In the genomic region with DNA sequence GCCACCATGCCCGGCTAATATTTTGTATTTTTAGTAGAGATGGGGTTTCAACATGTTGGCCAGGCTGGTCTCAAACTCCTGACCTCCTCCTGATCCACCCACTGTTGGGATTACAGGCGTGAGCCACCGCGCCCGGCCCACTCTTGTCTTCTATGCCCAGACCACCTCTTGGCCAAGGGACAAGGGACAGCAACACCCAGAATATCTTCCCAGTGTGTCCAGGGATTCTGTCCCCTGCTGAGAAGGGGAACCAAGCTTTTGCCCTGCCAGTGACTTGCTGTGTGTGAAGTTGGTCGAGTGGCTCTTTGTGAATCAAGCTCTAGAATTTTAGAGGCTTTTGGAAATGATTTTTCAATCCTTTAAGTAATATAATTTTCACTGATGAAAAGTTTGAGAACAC, we compare ENCODE assay signal across 32 cellular contexts. TPM values are rescaled to one million over a fixed set of nuclear protein-coding genes. Genes with fewer than 3 reads are reported as not detected.
"Had no signal": no experiment of that assay in that cellular context is flagged by ENCODE, and none has a peak within 500 bp of the region (broad histone marks: within the 10 kb centered on the region; RNA-seq: fewer than 3 reads in every experiment).

No MANE protein-coding gene starts in this region.

- H3K27ac Mint-ChIP-seq: activated CD4-positive, alpha-beta memory T cell treated with anti-CD3 and anti-CD28 coated beads for 36 hours; activated naive CD8-positive, alpha-beta T cell; activated T-cell treated with anti-CD3 and anti-CD28 coated beads, Interleukin-2, amount 50 U/mL, for 72 hours; natural killer cell; neural progenitor cell had no signal

- H3K27me3 ChIP-seq: right lobe of liver had no signal

- H3K4me1 ChIP-seq: lower lobe of right lung had no signal

- FAIRE-seq: colon, endometrium had no signal

- H3K9me3 Mint-ChIP-seq: activated CD4-positive, alpha-beta memory T cell treated with anti-CD3 and anti-CD28 coated beads for 36 hours; activated T-cell treated with anti-CD3 and anti-CD28 coated beads, Interleukin-2, amount 50 U/mL, for 72 hours; natural killer cell; neural progenitor cell had no signal

- H3K4me3 ChIP-seq: esophagus squamous epithelium, heart right ventricle, left lung, lower lobe of right lung, neural progenitor cell, right lobe of liver, tibial nerve had no signal

- H3K27ac ChIP-seq: epithelial cell of prostate, esophagus squamous epithelium, heart right ventricle, left lung, lower lobe of right lung, neural progenitor cell, right lobe of liver, tibial nerve had no signal

- H3K9me3 ChIP-seq: esophagus squamous epithelium, heart right ventricle, left lung, lower lobe of right lung, right lobe of liver, tibial nerve had no signal

- H3K4me3 Mint-ChIP-seq: activated CD4-positive, alpha-beta memory T cell treated with anti-CD3 and anti-CD28 coated beads for 36 hours; activated naive CD8-positive, alpha-beta T cell; activated T-cell treated with anti-CD3 and anti-CD28 coated beads, Interleukin-2, amount 50 U/mL, for 72 hours; natural killer cell; neural progenitor cell had no signal

- H3K36me3 ChIP-seq: esophagus squamous epithelium, heart right ventricle, left lung, lower lobe of right lung, neural progenitor cell, right lobe of liver, tibial nerve had no signal

- ATAC-seq: activated T-cell treated with anti-CD3 and anti-CD28 coated beads, Interleukin-2, amount 50 U/mL, for 72 hours; heart right ventricle; left lung; lower lobe of right lung; natural killer cell; right lobe of liver had no signal

- DNase-seq: activated CD4-positive, alpha-beta memory T cell treated with anti-CD3 and anti-CD28 coated beads for 36 hours; activated CD4-positive, alpha-beta T cell treated with anti-CD3 and anti-CD28 coated beads for 4 hours; activated CD4-positive, CD25-positive, alpha-beta regulatory T cell; activated naive CD4-positive, alpha-beta T cell; activated T-cell treated with anti-CD3 and anti-CD28 coated beads for 4 hours; activated T-cell treated with anti-CD3 and anti-CD28 coated beads, Interleukin-2, amount 50 U/mL, for 72 hours; anterior cingulate cortex; dermis blood vessel endothelial cell; effector CD4-positive, alpha-beta T cell; esophagus squamous epithelium; foreskin melanocyte; heart right ventricle; kidney glomerular epithelial cell; left lung; lower lobe of right lung; mesenchymal stem cell; natural killer cell; occipital lobe; right lobe of liver; stimulated activated CD4-positive, alpha-beta T cell treated with anti-CD3 and anti-CD28 coated beads, Interleukin-2, amount 100 ng/mL, for 48 hours; stimulated activated naive CD4-positive, alpha-beta T cell treated with Interleukin-2 at 50 U/mL for 16 hours had no signal

- H3K36me3 Mint-ChIP-seq: activated CD4-positive, alpha-beta memory T cell treated with anti-CD3 and anti-CD28 coated beads for 36 hours; activated naive CD8-positive, alpha-beta T cell; natural killer cell; neural progenitor cell had no signal

RNA-seq across cellular contexts. Expression of a gene that starts 1.7 kb away (rescaled TPM):
- total RNA-seq: dermis blood vessel endothelial cell; esophagus squamous epithelium; occipital lobe; T-helper 2 cell treated with Interferon-gamma antibody and Interleukin-4, amounts not matched to agents 100 ng/mL and 5 ng/mL, for 36 hours; tibial nerve had no signal

RNA-seq across cellular contexts. Expression of a gene that starts 44.1 kb away (rescaled TPM):
- total RNA-seq: activated CD4-positive, alpha-beta memory T cell treated with anti-CD3 and anti-CD28 coated beads for 36 hours; glomerular endothelial cell; heart right ventricle; lower lobe of right lung; mononuclear cell; natural killer cell; occipital lobe; right lobe of liver; skeletal muscle tissue; T-helper 2 cell treated with Interferon-gamma antibody and Interleukin-4, amounts not matched to agents 100 ng/mL and 5 ng/mL, for 36 hours; tibial nerve; urinary bladder had no signal
